Comparison of ENCODE assay signal across 8 cellular contexts in genomic region chrX:149541521-149542047, GRCh38. TPM values are rescaled to one million over a fixed set of nuclear protein-coding genes. Genes with fewer than 3 reads are reported as not detected.
DNase-seq lines count a peak whose midpoint lies in the region; ATAC-seq and TF ChIP-seq lines count a peak whose summit lies in the region.

No MANE protein-coding gene starts in this region.

- no peak overlapping the region for H2AFZ ChIP-seq in OCI-LY3 (ENCODE audit: low read depth, low read length)
- peak overlapping the region; percentile 17 for H2AFZ ChIP-seq in neural progenitor cell (replicated peaks)

- peaks cover 8% of the 10 kb centered on the region for H3F3A ChIP-seq in neural progenitor cell (ENCODE audit: low read depth)

- H3K4me3 ChIP-seq in CD4-positive, CD25-positive, alpha-beta regulatory T cell (ENCODE audit: low read depth, low read length): peak overlapping the region; percentile 77
- H3K4me3 ChIP-seq in OCI-LY3 (ENCODE audit: low read length) (peak overlapping the region; percentile 89), neural progenitor cell (peak overlapping the region; percentile 61)

- no peak for DNase-seq in CD4-positive, CD25-positive, alpha-beta regulatory T cell
- no peak for DNase-seq in endothelial cell (ENCODE audit: low spot score)
- DNase-seq in neural progenitor cell (ENCODE audit: low spot score): peak; percentile 72
- DNase-seq in hepatic stellate cell (ENCODE audit: low spot score): no peak
- DNase-seq in activated CD4-positive, CD25-positive, alpha-beta regulatory T cell treated with anti-CD3 and anti-CD28 coated beads, Interleukin-2, amount 50 U/mL, for 72 hours: no peak

- H3K27me3 Mint-ChIP-seq in CD4-positive, CD25-positive, alpha-beta regulatory T cell: no peaks in the 10 kb centered on the region
- H3K27me3 Mint-ChIP-seq in endothelial cell (ENCODE audit: unreplicated experiment) (peaks cover 9% of the 10 kb centered on the region), neural progenitor cell (ENCODE audit: insufficient read depth, low read depth) (peaks cover 2% of the 10 kb centered on the region)

- H3K4me1 ChIP-seq in CD4-positive, CD25-positive, alpha-beta regulatory T cell (ENCODE audit: control insufficient read depth, insufficient read depth, low read length, poor library complexity, severe bottlenecking): peaks cover 11% of the 10 kb centered on the region
- H3K4me1 ChIP-seq in OCI-LY3 (ENCODE audit: low read length): peaks cover 27% of the 10 kb centered on the region
- no peaks in the 10 kb centered on the region for H3K4me1 ChIP-seq in neural progenitor cell

- H3K9ac ChIP-seq in OCI-LY3 (ENCODE audit: low read length) (peak overlapping the region; percentile 79), neural progenitor cell (no peak overlapping the region)

- TF ChIP-seq CTCF in OCI-LY3 (IDR thresholded peaks at IDR 0.05; ENCODE audit: low read depth, low read length) (no peak), endothelial cell (IDR thresholded peaks at IDR 0.05; ENCODE audit: unreplicated experiment) (no peak), neural progenitor cell (IDR thresholded peaks at IDR 0.05) (no peak)

- H3K4me3 Mint-ChIP-seq in CD4-positive, CD25-positive, alpha-beta regulatory T cell: peak overlapping the region; percentile 88 to 96 (median 96)
- H3K4me3 Mint-ChIP-seq in endothelial cell (ENCODE audit: unreplicated experiment) (peak overlapping the region; percentile 91), neural progenitor cell (peak overlapping the region; percentile 91)

- H3K36me3 Mint-ChIP-seq in CD4-positive, CD25-positive, alpha-beta regulatory T cell: no peaks in the 10 kb centered on the region
- peaks cover 3% of the 10 kb centered on the region for H3K36me3 Mint-ChIP-seq in endothelial cell (ENCODE audit: low read depth, unreplicated experiment)
- no peaks in the 10 kb centered on the region for H3K36me3 Mint-ChIP-seq in neural progenitor cell

- H3K9me3 Mint-ChIP-seq in CD4-positive, CD25-positive, alpha-beta regulatory T cell: peaks cover 0 to 2% (median 0%) of the 10 kb centered on the region in 7 donors
- no peaks in the 10 kb centered on the region for H3K9me3 Mint-ChIP-seq in endothelial cell (ENCODE audit: unreplicated experiment)
- peaks cover 8% of the 10 kb centered on the region for H3K9me3 Mint-ChIP-seq in neural progenitor cell

- H3K79me2 ChIP-seq in OCI-LY3 (ENCODE audit: low read length): peaks cover 11% of the 10 kb centered on the region
- H3K79me2 ChIP-seq in neural progenitor cell (ENCODE audit: low read depth): no peaks in the 10 kb centered on the region

- no peaks in the 10 kb centered on the region for H3K27me3 ChIP-seq in CD4-positive, CD25-positive, alpha-beta regulatory T cell (ENCODE audit: control insufficient read depth, insufficient read depth, low read length)
- H3K27me3 ChIP-seq in OCI-LY3 (ENCODE audit: low read depth, low read length): no peaks in the 10 kb centered on the region
- no peaks in the 10 kb centered on the region for H3K27me3 ChIP-seq in neural progenitor cell

- H3K9me3 ChIP-seq in CD4-positive, CD25-positive, alpha-beta regulatory T cell (ENCODE audit: control insufficient read depth in 2 of 2, low read length in 2 of 2): no peaks in the 10 kb centered on the region
- H3K9me3 ChIP-seq in OCI-LY3 (ENCODE audit: insufficient read depth, low read length): no peaks in the 10 kb centered on the region
- no peaks in the 10 kb centered on the region for H3K9me3 ChIP-seq in neural progenitor cell (ENCODE audit: low read depth)

- H3K4me2 ChIP-seq in OCI-LY3 (ENCODE audit: low read length) (peak overlapping the region; percentile 97), neural progenitor cell (peak overlapping the region; percentile 80)

- peak overlapping the region; percentile 97 to 100 (median 98) for H3K27ac Mint-ChIP-seq in CD4-positive, CD25-positive, alpha-beta regulatory T cell
- H3K27ac Mint-ChIP-seq in endothelial cell (ENCODE audit: unreplicated experiment) (peak overlapping the region; percentile 95), neural progenitor cell (no peak overlapping the region)

- no peak for ATAC-seq in CD4-positive, CD25-positive, alpha-beta regulatory T cell (ENCODE audit: low read depth in 2 of 2)
- ATAC-seq in GM21381 (IDR thresholded peaks at IDR 0.05; ENCODE audit: unreplicated experiment): no peak
- ATAC-seq in HG03196 (IDR thresholded peaks at IDR 0.05; ENCODE audit: unreplicated experiment): no peak

- no peaks in the 10 kb centered on the region for H3K36me3 ChIP-seq in CD4-positive, CD25-positive, alpha-beta regulatory T cell (ENCODE audit: control insufficient read depth, insufficient read depth, low read length)
- no peaks in the 10 kb centered on the region for H3K36me3 ChIP-seq in OCI-LY3 (replicated peaks; ENCODE audit: low read depth, low read length)
- H3K36me3 ChIP-seq in neural progenitor cell: no peaks in the 10 kb centered on the region

- H3K27ac ChIP-seq in CD4-positive, CD25-positive, alpha-beta regulatory T cell (ENCODE audit: insufficient read depth, low read length, poor library complexity, severe bottlenecking): peak overlapping the region; percentile 99
- H3K27ac ChIP-seq in OCI-LY3 (ENCODE audit: low read length): peak overlapping the region; percentile 95
- H3K27ac ChIP-seq in neural progenitor cell: no peak overlapping the region

- H4K20me1 ChIP-seq in OCI-LY3 (ENCODE audit: insufficient read depth, low read length) (no peaks in the 10 kb centered on the region), neural progenitor cell (ENCODE audit: low read depth) (no peaks in the 10 kb centered on the region)

- peaks cover 0 to 17% (median 3%) of the 10 kb centered on the region in 4 donors for H3K4me1 Mint-ChIP-seq in CD4-positive, CD25-positive, alpha-beta regulatory T cell
- peaks cover 17% of the 10 kb centered on the region for H3K4me1 Mint-ChIP-seq in endothelial cell (ENCODE audit: unreplicated experiment)
- H3K4me1 Mint-ChIP-seq in neural progenitor cell: peaks cover 2% of the 10 kb centered on the region

RNA-seq across cellular contexts. Expression of gene EOLA1, which starts 0.8 kb away (rescaled TPM):
- 81.3 TPM for total RNA-seq in CD4-positive, CD25-positive, alpha-beta regulatory T cell
- polyA plus RNA-seq in CD4-positive, CD25-positive, alpha-beta regulatory T cell: 10 to 100 TPM; 25.6 to 37.7 (median 32.3) TPM
- total RNA-seq in endothelial cell (ENCODE audit: unreplicated experiment) (57.4 TPM), neural progenitor cell (ENCODE audit: low replicate concordance) (3.5 and 7.5 TPM in 2 replicates)

RNA-seq across cellular contexts. Expression of gene HSFX3, which starts 8.1 kb away (rescaled TPM):
- not detected for total RNA-seq in CD4-positive, CD25-positive, alpha-beta regulatory T cell
- not detected for polyA plus RNA-seq in CD4-positive, CD25-positive, alpha-beta regulatory T cell
- not detected for total RNA-seq in endothelial cell (ENCODE audit: unreplicated experiment)
- total RNA-seq in neural progenitor cell (ENCODE audit: low replicate concordance): not detected in 2 replicates

RNA-seq across cellular contexts. Expression of gene IDS, which starts 36.5 kb away (rescaled TPM):
- 287 TPM for total RNA-seq in CD4-positive, CD25-positive, alpha-beta regulatory T cell
- polyA plus RNA-seq in CD4-positive, CD25-positive, alpha-beta regulatory T cell: 100 to 1,000 TPM; 116 to 147 (median 130) TPM
- 99.2 TPM for total RNA-seq in endothelial cell (ENCODE audit: unreplicated experiment)
- 14.5 and 22.2 TPM in 2 replicates for total RNA-seq in neural progenitor cell (ENCODE audit: low replicate concordance)

RNA-seq across cellular contexts. Expression of gene MAGEA9B, which starts 45.7 kb away (rescaled TPM):
- total RNA-seq in CD4-positive, CD25-positive, alpha-beta regulatory T cell: not detected
- not detected for polyA plus RNA-seq in CD4-positive, CD25-positive, alpha-beta regulatory T cell
- total RNA-seq in endothelial cell (ENCODE audit: unreplicated experiment) (not detected), neural progenitor cell (ENCODE audit: low replicate concordance) (not detected in 2 replicates)

RNA-seq across cellular contexts. Expression of gene HSFX2, which starts 53.5 kb away (rescaled TPM):
- not detected for total RNA-seq in CD4-positive, CD25-positive, alpha-beta regulatory T cell
- polyA plus RNA-seq in CD4-positive, CD25-positive, alpha-beta regulatory T cell: not detected
- total RNA-seq in endothelial cell (ENCODE audit: unreplicated experiment) (2.0 TPM), neural progenitor cell (ENCODE audit: low replicate concordance) (0.56 and 0.77 TPM in 2 replicates)
